ENCODE assay signal across 14 cellular contexts in the genomic region with DNA sequence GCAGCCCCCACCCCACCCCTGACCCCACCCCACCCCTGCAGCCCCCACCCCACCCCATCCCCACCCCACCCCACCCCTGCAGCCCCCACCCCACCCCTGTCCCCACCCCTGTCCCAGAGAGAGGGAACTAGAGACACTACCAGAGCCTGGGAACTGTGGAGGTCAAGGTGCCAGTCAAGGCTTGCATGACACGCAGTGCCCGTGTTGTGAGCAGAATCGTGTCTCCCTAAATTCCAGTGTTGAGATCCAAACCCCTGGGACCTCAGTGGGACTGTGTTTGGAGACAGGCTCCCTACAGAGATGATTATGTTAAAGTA.
"Had no signal": no experiment of that assay in that cellular context is flagged by ENCODE, and none has a peak within 500 bp of the region (broad histone marks: within the 10 kb centered on the region; RNA-seq: fewer than 3 reads in every experiment).

No MANE protein-coding gene starts in this region.

- H3K27ac ChIP-seq: adrenal gland, thoracic aorta had no signal

- H3K27me3 ChIP-seq: adrenal gland had no signal

- DNase-seq: activated CD4-positive, alpha-beta memory T cell treated with anti-CD3 and anti-CD28 coated beads, Interleukin-2, amount 10 ng/mL, durations not matched to agents 7 days and 5 days; activated CD4-positive, alpha-beta T cell treated with anti-CD3 and anti-CD28 coated beads for 4 hours; activated effector memory CD4-positive, alpha-beta T cell treated with Interleukin-2 at 50 U/mL for 16 hours; activated naive CD4-positive, alpha-beta T cell treated with anti-CD3 and anti-CD28 coated beads, Interleukin-2, amount 50 U/mL, for 16 hours; activated T-cell treated with anti-CD3 and anti-CD28 coated beads, Interleukin-2, amount 50 U/mL, for 4 hours; naive thymus-derived CD8-positive, alpha-beta T cell; right cardiac atrium; T-cell; T1000 had no signal

- H3K27ac Mint-ChIP-seq: activated CD4-positive, alpha-beta memory T cell treated with anti-CD3 and anti-CD28 coated beads, Interleukin-2, amount 10 ng/mL, durations not matched to agents 7 days and 5 days; naive thymus-derived CD8-positive, alpha-beta T cell; progenitor cell of endocrine pancreas; T-cell had no signal

- H3K9me3 ChIP-seq: adrenal gland, mucosa of descending colon, thoracic aorta had no signal

- ATAC-seq: activated T-cell treated with anti-CD3 and anti-CD28 coated beads, Interleukin-2, amount 50 U/mL, for 4 hours; naive thymus-derived CD8-positive, alpha-beta T cell; T-cell had no signal

- H3K36me3 Mint-ChIP-seq: naive thymus-derived CD8-positive, alpha-beta T cell; T-cell had no signal

- H3K4me3 Mint-ChIP-seq: activated CD4-positive, alpha-beta memory T cell treated with anti-CD3 and anti-CD28 coated beads, Interleukin-2, amount 10 ng/mL, durations not matched to agents 7 days and 5 days; activated T-cell treated with anti-CD3 and anti-CD28 coated beads, Interleukin-2, amount 50 U/mL, for 4 hours; naive thymus-derived CD8-positive, alpha-beta T cell; T-cell had no signal

- H3K9me3 Mint-ChIP-seq: activated CD4-positive, alpha-beta memory T cell treated with anti-CD3 and anti-CD28 coated beads, Interleukin-2, amount 10 ng/mL, durations not matched to agents 7 days and 5 days; activated T-cell treated with anti-CD3 and anti-CD28 coated beads, Interleukin-2, amount 50 U/mL, for 4 hours; naive thymus-derived CD8-positive, alpha-beta T cell; T-cell had no signal

- H3K36me3 ChIP-seq: adrenal gland, thoracic aorta had no signal

- H3K4me3 ChIP-seq: adrenal gland, lung, mucosa of descending colon, thoracic aorta had no signal
